In genomic region chr10:288605-289200, GRCh38 we compare ENCODE assay signal across 2 cellular contexts.
TF ChIP-seq lines count a peak whose summit lies in the region.

No MANE protein-coding gene starts in this region.

TF ChIP-seq in IMR-90, 13 proteins besides CTCF, POLR2A, EP300 and RAD21:
- TF ChIP-seq RFX5 (IDR thresholded peaks at IDR 0.05; ENCODE audit: low read depth, low read length) (no peak), SMC3 (IDR thresholded peaks at IDR 0.05; ENCODE audit: low read depth, low read length) (no peak), NFE2L2 (IDR thresholded peaks at IDR 0.05; ENCODE audit: low read depth, low read length) (no peak), CEBPB (IDR thresholded peaks at IDR 0.05; ENCODE audit: low read depth, low read length) (no peak), MAZ (IDR thresholded peaks at IDR 0.05; ENCODE audit: borderline replicate concordance, low read depth, low read length) (no peak), RCOR1 (IDR thresholded peaks at IDR 0.05; ENCODE audit: insufficient replicate concordance, low read length) (no peak), MXI1 (IDR thresholded peaks at IDR 0.05; ENCODE audit: borderline replicate concordance, low read depth, low read length) (no peak), USF2 (IDR thresholded peaks at IDR 0.05; ENCODE audit: low read depth, low read length) (no peak), CHD1 (IDR thresholded peaks at IDR 0.05; ENCODE audit: low read depth, low read length) (no peak), MAFK (IDR thresholded peaks at IDR 0.05; ENCODE audit: low read depth, low read length) (no peak), BHLHE40 (IDR thresholded peaks at IDR 0.05; ENCODE audit: low read depth, low read length) (no peak), FOS (IDR thresholded peaks at IDR 0.05; ENCODE audit: low read depth, low read length) (no peak)
- TF ChIP-seq, protein P1, sequence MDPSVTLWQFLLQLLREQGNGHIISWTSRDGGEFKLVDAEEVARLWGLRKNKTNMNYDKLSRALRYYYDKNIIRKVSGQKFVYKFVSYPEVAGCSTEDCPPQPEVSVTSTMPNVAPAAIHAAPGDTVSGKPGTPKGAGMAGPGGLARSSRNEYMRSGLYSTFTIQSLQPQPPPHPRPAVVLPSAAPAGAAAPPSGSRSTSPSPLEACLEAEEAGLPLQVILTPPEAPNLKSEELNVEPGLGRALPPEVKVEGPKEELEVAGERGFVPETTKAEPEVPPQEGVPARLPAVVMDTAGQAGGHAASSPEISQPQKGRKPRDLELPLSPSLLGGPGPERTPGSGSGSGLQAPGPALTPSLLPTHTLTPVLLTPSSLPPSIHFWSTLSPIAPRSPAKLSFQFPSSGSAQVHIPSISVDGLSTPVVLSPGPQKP (IDR thresholded peaks at IDR 0.05; ENCODE audit: borderline replicate concordance, low read depth, low read length): no peak

TF ChIP-seq in K562, 482 proteins besides CTCF, POLR2A, EP300 and RAD21:
- TF ChIP-seq, protein P2, sequence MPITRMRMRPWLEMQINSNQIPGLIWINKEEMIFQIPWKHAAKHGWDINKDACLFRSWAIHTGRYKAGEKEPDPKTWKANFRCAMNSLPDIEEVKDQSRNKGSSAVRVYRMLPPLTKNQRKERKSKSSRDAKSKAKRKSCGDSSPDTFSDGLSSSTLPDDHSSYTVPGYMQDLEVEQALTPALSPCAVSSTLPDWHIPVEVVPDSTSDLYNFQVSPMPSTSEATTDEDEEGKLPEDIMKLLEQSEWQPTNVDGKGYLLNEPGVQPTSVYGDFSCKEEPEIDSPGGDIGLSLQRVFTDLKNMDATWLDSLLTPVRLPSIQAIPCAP (CRISPR knock-in tag; IDR thresholded peaks at IDR 0.05; ENCODE audit: borderline replicate concordance): no peak
- peak; percentile 1 for TF ChIP-seq CBX2 (IDR thresholded peaks at IDR 0.05; ENCODE audit: insufficient read depth, low read length, poor library complexity, severe bottlenecking)
TF ChIP-seq in K562: peak in this region for 1.
